Comparison of ENCODE assay signal across 7 cellular contexts in the genomic region with DNA sequence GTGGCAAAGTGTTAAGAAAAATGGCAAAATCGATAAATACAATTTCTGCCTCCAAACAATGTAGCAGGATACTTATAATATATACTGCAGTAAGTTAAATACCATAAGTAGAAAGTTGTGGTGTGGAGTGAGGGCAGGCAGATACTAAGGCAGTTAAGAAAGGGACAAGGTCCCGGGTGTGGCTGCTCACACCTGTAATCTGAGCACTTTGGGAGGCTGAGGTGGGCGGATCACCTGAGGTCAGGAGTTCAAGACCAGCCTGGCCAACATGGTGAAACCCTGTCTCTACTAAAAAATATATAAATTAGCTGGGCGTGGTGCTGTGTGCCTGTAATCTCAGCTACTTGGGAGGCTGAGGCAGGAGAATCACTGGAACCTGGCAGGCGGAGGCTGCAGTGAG. TPM values are rescaled to one million over a fixed set of nuclear protein-coding genes. Genes with fewer than 3 reads are reported as not detected.
DNase-seq lines count a peak whose midpoint lies in the region; ATAC-seq, FAIRE-seq and TF ChIP-seq lines count a peak whose summit lies in the region.
"Not testable (repeated sequence)": the region's sequence is repeated elsewhere in the genome, so short reads cannot be mapped to it uniquely, and the experiment has no call there.

No MANE protein-coding gene starts in this region.

- not testable (repeated sequence) for H3K14ac ChIP-seq in trophoblast cell (ENCODE audit: low read length)

- H3K36me3 Mint-ChIP-seq in CD14-positive monocyte, result peaks cover 5 to 17% of the 10 kb centered on the region in 2 donors
- H3K36me3 Mint-ChIP-seq in activated CD4-positive, alpha-beta T cell treated with anti-CD3 and anti-CD28 coated beads, Interleukin-2, amount 10 ng/mL, durations not matched to agents 24 days and 14 days (ENCODE audit: low read depth); glutamatergic neuron (ENCODE audit: unreplicated experiment): not testable (repeated sequence)
- peaks cover 0 to 19% (median 7%) of the 10 kb centered on the region in 3 donors for H3K36me3 Mint-ChIP-seq in naive thymus-derived CD8-positive, alpha-beta T cell

- H3K27me3 ChIP-seq in PC-9 (ENCODE audit: insufficient read depth, low read depth); K562 (ENCODE audit: control insufficient read depth in 2 of 2, insufficient read depth in 2 of 2, low read length in 2 of 2); trophoblast cell (ENCODE audit: insufficient read depth, low read length): not testable (repeated sequence)

- TF ChIP-seq POLR2A in K562 (conservative IDR thresholded peaks at IDR 0.05), result not testable (repeated sequence)

- not testable (repeated sequence) for H2AK5ac ChIP-seq in trophoblast cell (ENCODE audit: low read length)

- peaks cover 17% of the 10 kb centered on the region for H3K4me1 Mint-ChIP-seq in CD14-positive monocyte
- peaks cover 16% of the 10 kb centered on the region for H3K4me1 Mint-ChIP-seq in activated CD4-positive, alpha-beta T cell treated with anti-CD3 and anti-CD28 coated beads, Interleukin-2, amount 10 ng/mL, durations not matched to agents 24 days and 14 days
- not testable (repeated sequence) for H3K4me1 Mint-ChIP-seq in glutamatergic neuron (ENCODE audit: low read depth, unreplicated experiment)
- peaks cover 11 to 75% (median 49%) of the 10 kb centered on the region in 4 donors for H3K4me1 Mint-ChIP-seq in naive thymus-derived CD8-positive, alpha-beta T cell

- H3K79me1 ChIP-seq in trophoblast cell (ENCODE audit: low read length), result not testable (repeated sequence)

- H3K27ac Mint-ChIP-seq in CD14-positive monocyte (peak overlapping the region in 5 of 7 donors; percentile 38 to 80 (median 73)), glutamatergic neuron (ENCODE audit: unreplicated experiment) (peak overlapping the region; percentile 2)
- H3K27ac Mint-ChIP-seq in activated CD4-positive, alpha-beta T cell treated with anti-CD3 and anti-CD28 coated beads, Interleukin-2, amount 10 ng/mL, durations not matched to agents 24 days and 14 days, result not testable (repeated sequence)
- peak overlapping the region in 6 of 10 donors; percentile 1 to 81 (median 40) for H3K27ac Mint-ChIP-seq in naive thymus-derived CD8-positive, alpha-beta T cell

- not testable (repeated sequence) for H3K27ac ChIP-seq in PC-9; K562 (ENCODE audit: extremely low read depth, low read depth, low read length); trophoblast cell (ENCODE audit: low read depth, low read length)

- not testable (repeated sequence) for DNase-seq in CD14-positive monocyte (ENCODE audit: low spot score); PC-9; K562 (ENCODE audit: extremely low read depth in 1 of 4, low spot score in 3 of 4); glutamatergic neuron; naive thymus-derived CD8-positive, alpha-beta T cell; trophoblast cell
- peak; percentile 41 for DNase-seq in activated CD4-positive, alpha-beta T cell treated with anti-CD3 and anti-CD28 coated beads, Interleukin-2, amount 10 ng/mL, durations not matched to agents 24 days and 14 days

- not testable (repeated sequence) for H2BK120ac ChIP-seq in trophoblast cell (ENCODE audit: insufficient read depth, low read length, poor library complexity)

- ATAC-seq in K562, result peak; percentile 13; the same call in 1 of the 3 replicates
- ATAC-seq in naive thymus-derived CD8-positive, alpha-beta T cell, result not testable (repeated sequence)

- H3K4me3 ChIP-seq in PC-9; K562; trophoblast cell (ENCODE audit: low read depth, low read length): not testable (repeated sequence)

- peak overlapping the region; percentile 32; the same call in 1 of the 2 replicates for H3K4me2 ChIP-seq in PC-9
- H3K4me2 ChIP-seq in K562 (ENCODE audit: insufficient read depth, low read length); trophoblast cell (ENCODE audit: low read length): not testable (repeated sequence)

- H2BK12ac ChIP-seq in trophoblast cell (ENCODE audit: low read length), result not testable (repeated sequence)

- H3K9me1 ChIP-seq in K562 (ENCODE audit: control insufficient read depth, insufficient read depth, low read length), result not testable (repeated sequence)

- TF ChIP-seq RAD21 in K562 (CRISPR knock-in tag; conservative IDR thresholded peaks at IDR 0.05 in 1 of 2, IDR thresholded peaks at IDR 0.05 in 1 of 2), result not testable (repeated sequence)

- TF ChIP-seq EP300 in K562 (IDR thresholded peaks at IDR 0.05; ENCODE audit: low read length), result not testable (repeated sequence)

- not testable (repeated sequence) for TF ChIP-seq CTCF in CD14-positive monocyte (IDR thresholded peaks at IDR 0.05); PC-9 (conservative IDR thresholded peaks at IDR 0.05); K562 (IDR thresholded peaks at IDR 0.05 in 2 of 3, conservative IDR thresholded peaks at IDR 0.05 in 1 of 3; ENCODE audit: insufficient read depth in 2 of 3, low read depth in 1 of 3, low read length in 3 of 3); glutamatergic neuron (IDR thresholded peaks at IDR 0.05; ENCODE audit: partially characterized antibody, unreplicated experiment)

- peak overlapping the region; percentile 44 for H4K12ac ChIP-seq in trophoblast cell (ENCODE audit: low read depth, low read length)

- not testable (repeated sequence) for H3K18ac ChIP-seq in trophoblast cell (ENCODE audit: low read length)

- not testable (repeated sequence) for H3K9me3 ChIP-seq in PC-9 (ENCODE audit: insufficient read depth, low read depth); K562 (replicated peaks; ENCODE audit: control insufficient read depth, insufficient read depth, low read depth, low read length); trophoblast cell (ENCODE audit: insufficient read depth, low read depth, low read length)

- intact Hi-C loops in CD14-positive monocyte (cut with micrococcal nuclease); PC-9 (cut with micrococcal nuclease; ENCODE audit: unreplicated experiment); activated CD4-positive, alpha-beta T cell treated with anti-CD3 and anti-CD28 coated beads, Interleukin-2, amount 10 ng/mL, durations not matched to agents 24 days and 14 days (cut with micrococcal nuclease); K562 (cut with micrococcal nuclease): not testable (repeated sequence)

- not testable (repeated sequence) for H3F3A ChIP-seq in PC-9 (ENCODE audit: insufficient read depth, low read depth)

- not testable (repeated sequence) for H3K4me3 Mint-ChIP-seq in CD14-positive monocyte; activated CD4-positive, alpha-beta T cell treated with anti-CD3 and anti-CD28 coated beads, Interleukin-2, amount 10 ng/mL, durations not matched to agents 24 days and 14 days; glutamatergic neuron (ENCODE audit: unreplicated experiment)
- peak overlapping the region in 2 of 10 donors; percentile 24 to 36 for H3K4me3 Mint-ChIP-seq in naive thymus-derived CD8-positive, alpha-beta T cell

- CTCF ChIA-PET in PC-9 (lab: Charles Lee); K562 (lab: Yijun Ruan, JAX; ENCODE audit: low intra/inter-chr PET ratio): not testable (repeated sequence)

- H3K9me2 ChIP-seq in PC-9 (ENCODE audit: insufficient read depth), result not testable (repeated sequence)

- TSS peak; percentile 12 for BruUV-seq in PC-9 (replicated peaks; lab: Mats Ljungman, UMichigan)
- not testable (repeated sequence) for BruUV-seq in K562 (replicated peaks; lab: Mats Ljungman, UMichigan)

- H3K27me3 Mint-ChIP-seq in CD14-positive monocyte (ENCODE audit: low read depth in 3 of 3); activated CD4-positive, alpha-beta T cell treated with anti-CD3 and anti-CD28 coated beads, Interleukin-2, amount 10 ng/mL, durations not matched to agents 24 days and 14 days; glutamatergic neuron (ENCODE audit: unreplicated experiment); naive thymus-derived CD8-positive, alpha-beta T cell: not testable (repeated sequence)

- not testable (repeated sequence) for H4K20me1 ChIP-seq in PC-9 (ENCODE audit: insufficient read depth); K562 (replicated peaks; ENCODE audit: control insufficient read depth, insufficient read depth, low read length)

- peaks cover 86% of the 10 kb centered on the region for H3K79me2 ChIP-seq in PC-9 (ENCODE audit: low read depth)
- H3K79me2 ChIP-seq in K562 (ENCODE audit: control insufficient read depth, insufficient read depth, low read length), result peaks cover 91% of the 10 kb centered on the region
- H3K79me2 ChIP-seq in trophoblast cell (ENCODE audit: control insufficient read depth, insufficient read depth, low read length, poor library complexity), result not testable (repeated sequence)

- not testable (repeated sequence) for H3K9ac ChIP-seq in K562 (ENCODE audit: insufficient read depth in 1 of 2, low read depth in 2 of 2, low read length in 2 of 2); trophoblast cell (ENCODE audit: low read length)

- not testable (repeated sequence) for H3K36me3 ChIP-seq in PC-9 (ENCODE audit: low read depth); trophoblast cell (ENCODE audit: control insufficient read depth in 1 of 2, insufficient read depth in 2 of 2, low read length in 2 of 2)
- peaks cover 16% of the 10 kb centered on the region; the same call in 1 of the 3 replicates for H3K36me3 ChIP-seq in K562 (ENCODE audit: control insufficient read depth, insufficient read depth, low read length)

- not testable (repeated sequence) for H3K4ac ChIP-seq in trophoblast cell (ENCODE audit: low read depth, low read length)

- POLR2A ChIA-PET in PC-9 (lab: Charles Lee; ENCODE audit: unreplicated experiment), result interaction anchor here (0.7 kb wide), 1 partner anchor 147 kb away, joined by 4 read pairs; no protein-coding TSS in a partner anchor
- POLR2A ChIA-PET in K562 (lab: Yijun Ruan, JAX), result interaction anchor here (0.6 to 3.3 kb wide), 5 partner anchors 11 to 333 kb away, joined by 3 to 11 read pairs (median 4); no protein-coding TSS in a partner anchor
- POLR2A ChIA-PET in naive thymus-derived CD8-positive, alpha-beta T cell (lab: Charles Lee), result interaction anchor here (0.5 kb wide), 1 partner anchor 12 kb away, joined by 4 read pairs; no protein-coding TSS in a partner anchor

- H2BK5ac ChIP-seq in trophoblast cell (ENCODE audit: low read depth, low read length, poor library complexity), result not testable (repeated sequence)

- peaks cover 13% of the 10 kb centered on the region; the same call in 1 of the 2 replicates for H3K4me1 ChIP-seq in PC-9 (replicated peaks; ENCODE audit: insufficient read depth)
- H3K4me1 ChIP-seq in K562 (replicated peaks in 1 of 2; ENCODE audit: control insufficient read depth in 2 of 2, insufficient read depth in 2 of 2, low read length in 2 of 2), result peaks cover 5 to 19% of the 10 kb centered on the region in 2 experiments; a peak in 4 of 5 replicates
- not testable (repeated sequence) for H3K4me1 ChIP-seq in trophoblast cell (ENCODE audit: control insufficient read depth in 1 of 2, insufficient read depth in 2 of 2, low read length in 2 of 2)

- 61% methylated on average over 5 of the region's 5 CpGs for WGBS in K562 (ENCODE audit: insufficient coverage, low coverage, missing lambda C conversion rate)
- WGBS in trophoblast cell (ENCODE audit: extremely low coverage, insufficient coverage, insufficient read length), result no CpG with 5 or more reads among the region's 5 CpGs

- H3K23ac ChIP-seq in trophoblast cell (ENCODE audit: low read length), result not testable (repeated sequence)

- not testable (repeated sequence) for H4K8ac ChIP-seq in trophoblast cell (ENCODE audit: low read depth, low read length)

- not testable (repeated sequence) for H3K9me3 Mint-ChIP-seq in CD14-positive monocyte; activated CD4-positive, alpha-beta T cell treated with anti-CD3 and anti-CD28 coated beads, Interleukin-2, amount 10 ng/mL, durations not matched to agents 24 days and 14 days; glutamatergic neuron (ENCODE audit: unreplicated experiment); naive thymus-derived CD8-positive, alpha-beta T cell

- not testable (repeated sequence) for H4K91ac ChIP-seq in trophoblast cell (ENCODE audit: low read depth, low read length)

- FAIRE-seq in K562 (lab: Jason Lieb, UNC), result not testable (repeated sequence)

- in situ Hi-C loops in K562 (cut with MboI), result not testable (repeated sequence)

- H2AFZ ChIP-seq in PC-9; K562 (ENCODE audit: low read depth, low read length); trophoblast cell (ENCODE audit: insufficient read depth, low read length, poor library complexity): not testable (repeated sequence)

RNA-seq across cellular contexts. Expression of a gene that starts 21.3 kb away (rescaled TPM):
- polyA plus RNA-seq in CD14-positive monocyte (1 to 10 TPM; 1.3 to 2.2 TPM), K562 (2011; rRNA removed) (19.5 and 20.1 TPM in 2 replicates), K562 (2014; fragmentation: Illumina TruSeq; extraction: Trizol) (28.4 and 33.2 TPM in 2 replicates), K562 (2014; fragmentation: Nextera tagmentation; extraction: Ambion mirVana) (1 to 10 TPM; 6.2 to 8.3 TPM), K562 (2014; rRNA removed) (13.8 and 16.7 TPM in 2 replicates)
- total RNA-seq in PC-9 (2021) (13.3 and 20.7 TPM in 2 replicates), K562 (2014; rRNA removed) (16.6 and 20.1 TPM in 2 replicates), K562 (2014; rRNA removed; fragmentation: Illumina TruSeq; extraction: Trizol) (33.2 and 33.8 TPM in 2 replicates), K562 (2015; rRNA removed; fragmentation: Illumina TruSeq; extraction: Trizol) (29.1 and 35.2 TPM in 2 replicates), K562 (2021) (19.0 and 22.8 TPM in 2 replicates), glutamatergic neuron (ENCODE audit: unreplicated experiment) (27.0 TPM)
- total RNA-seq in activated CD4-positive, alpha-beta T cell treated with anti-CD3 and anti-CD28 coated beads, Interleukin-2, amount 10 ng/mL, durations not matched to agents 24 days and 14 days, result 26.3 and 31.3 TPM in 2 replicates
- total RNA-seq in K562 (2011; cell fraction: chromatin; rRNA removed; ENCODE audit: low replicate concordance), result 10.3 and 43.2 TPM in 2 replicates
- total RNA-seq in K562 (2011; cell fraction: nucleolus; rRNA removed), result 7.3 and 10.1 TPM in 2 replicates
- total RNA-seq in K562 (2011; cell fraction: nucleoplasm; rRNA removed), result 15.4 and 21.9 TPM in 2 replicates
- 3.6 and 6.7 TPM in 2 replicates for polyA plus RNA-seq in K562 (2011; cell fraction: cytosol; rRNA removed)
- polyA plus RNA-seq in K562 (2011; cell fraction: nucleus; rRNA removed), result 9.3 and 13.0 TPM in 2 replicates
- 14.8 and 18.9 TPM in 2 replicates for polyA plus RNA-seq in K562 (2012)
- polyA minus RNA-seq in K562 (2011; rRNA and poly(A)+ RNA removed), result 54.3 and 55.0 TPM in 2 replicates
- 21.4 and 28.8 TPM in 2 replicates for polyA minus RNA-seq in K562 (2011; cell fraction: cytosol; rRNA and poly(A)+ RNA removed)
- polyA minus RNA-seq in K562 (2011; cell fraction: nucleus; rRNA and poly(A)+ RNA removed), result 8.1 and 12.7 TPM in 2 replicates
- 10 to 100 TPM; 44.2 to 47.9 TPM for total RNA-seq in naive thymus-derived CD8-positive, alpha-beta T cell
- 1 to 10 TPM; 5.9 to 8.2 (median 6.2) TPM for polyA plus RNA-seq in naive thymus-derived CD8-positive, alpha-beta T cell
- polyA plus RNA-seq in trophoblast cell (2013), result 10.3 and 10.7 TPM in 2 replicates
